8 cellular contexts compared by ENCODE assay signal in genomic region chr2:25362049-25362563, GRCh38. TPM values are rescaled to one million over a fixed set of nuclear protein-coding genes. Genes with fewer than 3 reads are reported as not detected.
DNase-seq lines count a peak whose midpoint lies in the region; ATAC-seq lines count a peak whose summit lies in the region.

No MANE protein-coding gene starts in this region.

- peak; percentile 84 for ATAC-seq in GM19468 (IDR thresholded peaks at IDR 0.05; ENCODE audit: extremely low read depth, unreplicated experiment)

- DNase-seq in COLO668 (lab: John Stamatoyannopoulos, UW; ENCODE audit: unreplicated experiment) (peak; percentile 88), HS-5 (ENCODE audit: low read depth) (peak; percentile 71), mesenteric fat pad (ENCODE audit: low spot score) (peak; percentile 98)
- DNase-seq in NK-92 treated with Interleukin-12 subunit alpha and Interleukin-12 subunit beta, amount 100 ng/mL, for 24 hours (lab: John Stamatoyannopoulos, UW) = peak; percentile 74
- peak; percentile 85 to 90 for DNase-seq in activated CD8-positive, alpha-beta memory T cell treated with anti-CD3 and anti-CD28 coated beads for 4 hours (ENCODE audit: low read depth in 2 of 2)
- peak; percentile 93 for DNase-seq in stimulated activated CD8-positive, alpha-beta memory T cell treated with anti-CD3 and anti-CD28 coated beads, Interleukin-15, amount 100 ng/mL, for 1 hour (ENCODE audit: low read depth)

- H3K4me1 ChIP-seq in endocrine pancreas (ENCODE audit: control insufficient read depth, insufficient read depth, low read length) = no peaks in the 10 kb centered on the region

- peak overlapping the region; percentile 89 for H3K4me3 ChIP-seq in endocrine pancreas (ENCODE audit: control insufficient read depth, insufficient read depth, low read length)

- H3K9ac ChIP-seq in endocrine pancreas (ENCODE audit: control insufficient read depth, insufficient read depth, low read length) = peak overlapping the region; percentile 44

- no peaks in the 10 kb centered on the region for H3K9me3 ChIP-seq in endocrine pancreas (ENCODE audit: control insufficient read depth, low read length)

- H3K36me3 ChIP-seq in endocrine pancreas (ENCODE audit: control insufficient read depth, insufficient read depth, low read length) = no peaks in the 10 kb centered on the region

- H3K27me3 ChIP-seq in endocrine pancreas (ENCODE audit: control insufficient read depth, insufficient read depth, low read length) = no peaks in the 10 kb centered on the region

RNA-seq across cellular contexts. Expression of gene DNMT3A, which starts 20.4 kb away (rescaled TPM):
- 24.4 TPM for total RNA-seq in mesenteric fat pad

Comparison
In these comparisons a context has a peak if more than half of its experiments do, and no peak if none do; other contexts are left out.
1. Peak in every context shown above with its lines: DNase-seq, ATAC-seq and H3K4me3 ChIP-seq.